8 cellular contexts compared by ENCODE assay signal in genomic region chr5:115168829-115169391, GRCh38. TPM values are rescaled to one million over a fixed set of nuclear protein-coding genes. Genes with fewer than 3 reads are reported as not detected.
A peak's percentile ranks its signal among the peaks of the same experiment; 100 is the strongest.
DNase-seq lines count a peak whose midpoint lies in the region; ATAC-seq, FAIRE-seq and TF ChIP-seq lines count a peak whose summit lies in the region.

No MANE protein-coding gene starts in this region.

- FAIRE-seq in endothelial cell of umbilical vein (lab: Jason Lieb, UNC), result peak; percentile 42

- intact Hi-C loops in CD4-positive, alpha-beta memory T cell (cut with micrococcal nuclease), result no loop called here
- intact Hi-C loops in endothelial cell of umbilical vein (cut with micrococcal nuclease) (no loop called here), natural killer cell (cut with micrococcal nuclease) (no loop called here)

- H3K9ac ChIP-seq in endothelial cell of umbilical vein (replicated peaks; ENCODE audit: extremely low read depth, insufficient read depth, low read length), result no peak overlapping the region

- CTCF ChIA-PET in CD4-positive, alpha-beta memory T cell (lab: Charles Lee; ENCODE audit: partially characterized antibody), result no interaction called here
- CTCF ChIA-PET in endothelial cell of umbilical vein (lab: Charles Lee), result interaction anchor here (1.0 to 1.4 kb wide), 3 partner anchors 13 to 1557 kb away, joined by 4 read pairs; no protein-coding TSS in a partner anchor

- no peaks in the 10 kb centered on the region for H3K79me2 ChIP-seq in endothelial cell of umbilical vein (ENCODE audit: control insufficient read depth, insufficient read depth, low read length)

- TF ChIP-seq CTCF in endothelial cell of umbilical vein (IDR thresholded peaks at IDR 0.05; ENCODE audit: extremely low read depth in 1 of 2, insufficient read depth in 1 of 2, low read depth in 1 of 2, low read length in 2 of 2) (no peak), natural killer cell (IDR thresholded peaks at IDR 0.05) (no peak)

- peak overlapping the region in 1 of 2 donors; percentile 67 for H3K4me3 ChIP-seq in CD4-positive, alpha-beta memory T cell (ENCODE audit: low read length in 2 of 2)
- peak overlapping the region; percentile 3 to 61 (median 24) for H3K4me3 ChIP-seq in endothelial cell of umbilical vein (replicated peaks in 1 of 3; ENCODE audit: insufficient read depth in 1 of 3, low read depth in 1 of 3, low read length in 3 of 3)

- peaks cover 42 to 46% of the 10 kb centered on the region in 2 donors for H3K27me3 Mint-ChIP-seq in CD4-positive, alpha-beta memory T cell
- peaks cover 23 to 42% of the 10 kb centered on the region in 2 donors for H3K27me3 Mint-ChIP-seq in natural killer cell (ENCODE audit: low read depth in 2 of 2)

- H3K4me1 ChIP-seq in CD4-positive, alpha-beta memory T cell (ENCODE audit: insufficient read depth, low read length), result peaks cover 21% of the 10 kb centered on the region
- H3K4me1 ChIP-seq in endothelial cell of umbilical vein (ENCODE audit: control insufficient read depth, extremely low read depth, insufficient read depth, low read length), result peaks cover 11% of the 10 kb centered on the region

- peak overlapping the region in 2 of 7 donors; percentile 20 to 38 for H3K27ac Mint-ChIP-seq in CD4-positive, alpha-beta memory T cell
- peak overlapping the region in 1 of 2 donors; percentile 69 for H3K27ac Mint-ChIP-seq in natural killer cell

- dilution Hi-C loops in endothelial cell of umbilical vein (cut with MboI; ENCODE audit: extremely low pct_ligation_motif_present, low sequenced_read_pairs), result no loop called here

- peak overlapping the region; percentile 98 for H2AFZ ChIP-seq in endothelial cell of umbilical vein (ENCODE audit: low read depth, low read length)

- peak overlapping the region; percentile 79 to 84 (median 81) for H3K4me3 Mint-ChIP-seq in CD4-positive, alpha-beta memory T cell
- peak overlapping the region; percentile 88 for H3K4me3 Mint-ChIP-seq in natural killer cell

- no peak for TF ChIP-seq POLR2A in endothelial cell of umbilical vein (IDR thresholded peaks at IDR 0.05; ENCODE audit: low read depth, low read length)

- peaks cover 0 to 20% (median 11%) of the 10 kb centered on the region in 8 donors for H3K9me3 Mint-ChIP-seq in CD4-positive, alpha-beta memory T cell
- H3K9me3 Mint-ChIP-seq in natural killer cell, result no peaks in the 10 kb centered on the region

- H3K9me3 ChIP-seq in CD4-positive, alpha-beta memory T cell (ENCODE audit: control insufficient read depth in 1 of 2, low read length in 2 of 2), result no peaks in the 10 kb centered on the region
- no peaks in the 10 kb centered on the region for H3K9me3 ChIP-seq in endothelial cell of umbilical vein (replicated peaks; ENCODE audit: control insufficient read depth, insufficient read depth, low read length)

- no TSS peak for BruUV-seq in endothelial cell of umbilical vein (replicated peaks; lab: Mats Ljungman, UMichigan)

- ATAC-seq in GM21576 (IDR thresholded peaks at IDR 0.05; ENCODE audit: unreplicated experiment) (peak; percentile 0), natural killer cell (no peak), GM21786 (IDR thresholded peaks at IDR 0.05; ENCODE audit: unreplicated experiment) (no peak)

- H4K20me1 ChIP-seq in endothelial cell of umbilical vein (replicated peaks; ENCODE audit: control insufficient read depth, extremely low read depth, insufficient read depth, low read length), result no peaks in the 10 kb centered on the region

- H3K4me1 Mint-ChIP-seq in CD4-positive, alpha-beta memory T cell, result peaks cover 2 to 13% (median 11%) of the 10 kb centered on the region in 4 donors
- H3K4me1 Mint-ChIP-seq in natural killer cell, result peaks cover 8 to 20% of the 10 kb centered on the region in 2 donors

- peak overlapping the region; percentile 64 for H3K4me2 ChIP-seq in endothelial cell of umbilical vein (ENCODE audit: insufficient read depth, low read length)

- H3K9me1 ChIP-seq in endothelial cell of umbilical vein (replicated peaks; ENCODE audit: control insufficient read depth, extremely low read depth, insufficient read depth, low read length), result no peaks in the 10 kb centered on the region

- H3K36me3 ChIP-seq in CD4-positive, alpha-beta memory T cell (ENCODE audit: insufficient read depth, low read length), result no peaks in the 10 kb centered on the region
- no peaks in the 10 kb centered on the region for H3K36me3 ChIP-seq in endothelial cell of umbilical vein (ENCODE audit: control insufficient read depth in 2 of 2, extremely low read depth in 1 of 2, insufficient read depth in 2 of 2, low read length in 2 of 2)

- peaks cover 36% of the 10 kb centered on the region for H3K27me3 ChIP-seq in CD4-positive, alpha-beta memory T cell (ENCODE audit: insufficient read depth, low read length)
- peaks cover 19 to 43% of the 10 kb centered on the region in 2 experiments for H3K27me3 ChIP-seq in endothelial cell of umbilical vein (ENCODE audit: control insufficient read depth in 2 of 2, insufficient read depth in 2 of 2, low read length in 2 of 2)

- no peak for DNase-seq in CD4-positive, alpha-beta memory T cell
- DNase-seq in RPMI8226 (peak; percentile 74), endothelial cell of umbilical vein (ENCODE audit: low read depth, low spot score) (peak; percentile 7), natural killer cell (no peak), superior temporal gyrus (ENCODE audit: extremely low spot score) (no peak), putamen (ENCODE audit: low spot score) (no peak)

- POLR2A ChIA-PET in CD4-positive, alpha-beta memory T cell (lab: Charles Lee; ENCODE audit: partially characterized antibody), result interaction anchor here (0.7 kb wide), 1 partner anchor 10 kb away, joined by 3 read pairs; no protein-coding TSS in a partner anchor
- POLR2A ChIA-PET in endothelial cell of umbilical vein (lab: Charles Lee), result no interaction called here

- no peak overlapping the region for H3K27ac ChIP-seq in CD4-positive, alpha-beta memory T cell (ENCODE audit: low read depth, low read length)
- H3K27ac ChIP-seq in endothelial cell of umbilical vein (ENCODE audit: insufficient read depth, low read depth, low read length), result no peak overlapping the region

- no peaks in the 10 kb centered on the region for H3K36me3 Mint-ChIP-seq in CD4-positive, alpha-beta memory T cell
- no peaks in the 10 kb centered on the region for H3K36me3 Mint-ChIP-seq in natural killer cell

TF ChIP-seq in endothelial cell of umbilical vein, 7 proteins besides CTCF, POLR2A, EP300 and RAD21:
- no peak for TF ChIP-seq POLR2AphosphoS5 (IDR thresholded peaks at IDR 0.05; ENCODE audit: insufficient read depth, low read depth, low read length)
- TF ChIP-seq EZH2 (IDR thresholded peaks at IDR 0.05; ENCODE audit: borderline replicate concordance, low read depth, low read length, severe bottlenecking), result peak; percentile 80
- no peak for TF ChIP-seq MYC (IDR thresholded peaks at IDR 0.05; ENCODE audit: low read depth, low read length)

RNA-seq across cellular contexts. Expression of gene TRIM36, which starts 0.8 kb away (rescaled TPM):
- not detected for total RNA-seq in CD4-positive, alpha-beta memory T cell
- not detected for polyA plus RNA-seq in CD4-positive, alpha-beta memory T cell
- total RNA-seq in endothelial cell of umbilical vein, result 0.69 and 1.2 TPM in 2 replicates
- 0.67 and 0.76 TPM in 2 replicates for polyA plus RNA-seq in endothelial cell of umbilical vein
- 0.17 and 0.40 TPM in 2 replicates for polyA plus RNA-seq in endothelial cell of umbilical vein (2011; cell fraction: cytosol; rRNA removed)
- 0.38 and 0.99 TPM in 2 replicates for polyA plus RNA-seq in endothelial cell of umbilical vein (2011; cell fraction: nucleus; rRNA removed)
- polyA plus RNA-seq in endothelial cell of umbilical vein (2012), result 0.25 and 0.26 TPM in 2 replicates
- 0.30 and 0.70 TPM in 2 replicates for polyA minus RNA-seq in endothelial cell of umbilical vein
- 4.6 TPM for polyA minus RNA-seq in endothelial cell of umbilical vein (2011; cell fraction: cytosol; rRNA and poly(A)+ RNA removed)
- 0.82 and 3.8 TPM in 2 replicates for polyA minus RNA-seq in endothelial cell of umbilical vein (2011; cell fraction: nucleus; rRNA and poly(A)+ RNA removed)
- total RNA-seq in natural killer cell, result 1 to 10 TPM in 1 of 3 donors, under 1 TPM in 2; 0.25 to 1.2 (median 0.38) TPM

Comparison
In these comparisons a context has a peak if more than half of its experiments do, and no peak if none do; other contexts are left out.
1. DNase-seq: peak in RPMI8226 (single experiment) and endothelial cell of umbilical vein (single experiment); none in CD4-positive, alpha-beta memory T cell (0 of 5), natural killer cell (single experiment), superior temporal gyrus (single experiment) and putamen (single experiment).